In the genomic region with DNA sequence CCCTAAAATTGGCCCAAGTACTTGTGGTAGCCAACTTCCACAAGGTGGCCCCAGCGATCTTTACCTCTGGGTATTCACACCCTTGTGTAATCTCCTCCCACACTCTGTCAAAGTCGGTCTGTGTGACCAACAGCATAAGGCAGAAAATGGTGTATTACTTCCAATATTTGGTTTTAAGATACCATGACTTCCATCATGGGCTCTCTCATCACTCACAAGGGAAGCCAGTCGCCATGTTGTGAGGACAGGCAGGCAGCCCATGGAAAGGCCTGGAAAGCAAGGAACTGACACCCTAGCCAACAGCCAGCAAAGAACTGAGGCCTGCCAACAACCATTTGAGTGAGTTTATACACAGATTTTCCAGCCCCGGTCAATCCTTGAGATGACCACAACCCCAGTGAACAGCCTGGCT, we compare ENCODE assay signal across 8 cellular contexts.
A peak's percentile ranks its signal among the peaks of the same experiment; 100 is the strongest.
DNase-seq lines count a peak whose midpoint lies in the region; ATAC-seq and TF ChIP-seq lines count a peak whose summit lies in the region.

No MANE protein-coding gene starts in this region.

- H3K4me1 ChIP-seq in lower lobe of right lung = peaks cover 13% of the 10 kb centered on the region

- H3K36me3 ChIP-seq in lower lobe of right lung = no peaks in the 10 kb centered on the region

- TF ChIP-seq CTCF in C4-2B (conservative IDR thresholded peaks at IDR 0.05) (peak; percentile 92), coronary artery (IDR thresholded peaks at IDR 0.05) (peak; percentile 49), lower lobe of right lung (IDR thresholded peaks at IDR 0.05) (peak; percentile 79)

- no peak overlapping the region for H3K4me3 ChIP-seq in coronary artery
- peak overlapping the region; percentile 2 for H3K4me3 ChIP-seq in lower lobe of right lung

- H3K27me3 ChIP-seq in lower lobe of right lung (ENCODE audit: low read depth) = no peaks in the 10 kb centered on the region

- intact Hi-C loops in lower lobe of right lung (cut with DNase I) = no loop called here

- H3K27ac ChIP-seq in C4-2B = no peak overlapping the region
- H3K27ac ChIP-seq in coronary artery = peak overlapping the region; percentile 33 to 36
- H3K27ac ChIP-seq in lower lobe of right lung = peak overlapping the region; percentile 34

- DNase-seq in GM19238 (ENCODE audit: insufficient read length, low spot score) (peak; percentile 35), NCI-H345 treated with DMSO at 0.1 percent for 48 hours (lab: John Stamatoyannopoulos, UW; ENCODE audit: unreplicated experiment) (peak; percentile 24), coronary artery (ENCODE audit: low spot score) (no peak), lower lobe of right lung (peak; percentile 84)
- peak; percentile 45 to 49 for DNase-seq in activated CD4-positive, alpha-beta T cell treated with anti-CD3 and anti-CD28 coated beads for 24 hours (ENCODE audit: low read depth in 2 of 2)
- DNase-seq in stimulated activated CD8-positive, alpha-beta memory T cell treated with anti-CD3 and anti-CD28 coated beads, Interleukin-2, amount 100 ng/mL, for 1 hour (ENCODE audit: low read depth in 2 of 2) = peak; percentile 31 to 54

- H3K9me3 ChIP-seq in lower lobe of right lung = no peaks in the 10 kb centered on the region

- peak; percentile 99 for ATAC-seq in HG03280 (IDR thresholded peaks at IDR 0.05; ENCODE audit: unreplicated experiment)
- peak; percentile 86 to 90 for ATAC-seq in lower lobe of right lung
